Comparison of ENCODE assay signal across 8 cellular contexts in genomic region chr1:207825719-207826556, GRCh38.
DNase-seq lines count a peak whose midpoint lies in the region; ATAC-seq and TF ChIP-seq lines count a peak whose summit lies in the region.

No MANE protein-coding gene starts in this region.

- H3K36me3 ChIP-seq in DOHH2 (ENCODE audit: control insufficient read depth, low read length) = no peaks in the 10 kb centered on the region; the same call in 1 of the 2 replicates
- H3K36me3 ChIP-seq in skeletal muscle tissue (ENCODE audit: control insufficient read depth in 3 of 3, insufficient read depth in 3 of 3, low read length in 3 of 3) = peaks cover 3 to 10% (median 5%) of the 10 kb centered on the region in 3 donors

- no peaks in the 10 kb centered on the region for H3K9me3 Mint-ChIP-seq in activated T-cell treated with anti-CD3 and anti-CD28 coated beads, Interleukin-2, amount 50 U/mL, for 4 hours

- H3K27ac ChIP-seq in DOHH2 (ENCODE audit: low read depth, low read length) = peak overlapping the region; percentile 83
- H3K27ac ChIP-seq in skeletal muscle tissue (ENCODE audit: low read depth, low read length) = peak overlapping the region; percentile 100

- no peaks in the 10 kb centered on the region for H3K9me3 ChIP-seq in DOHH2 (ENCODE audit: control insufficient read depth, insufficient read depth, low read length)
- no peaks in the 10 kb centered on the region for H3K9me3 ChIP-seq in skeletal muscle tissue (ENCODE audit: control insufficient read depth in 3 of 3, low read length in 3 of 3)

- peak overlapping the region; percentile 92 for H3K4me2 ChIP-seq in DOHH2 (ENCODE audit: low read length)

- DNase-seq in NB4 (ENCODE audit: low read depth) (peak; percentile 94), glomerular visceral epithelial cell (ENCODE audit: extremely low spot score) (peak; percentile 87), D341Med (ENCODE audit: low spot score) (no peak), NCI-H1048 (lab: John Stamatoyannopoulos, UW) (no peak)
- peak; percentile 73 for DNase-seq in activated T-cell treated with anti-CD3 and anti-CD28 coated beads, Interleukin-2, amount 50 U/mL, for 4 hours

- no peaks in the 10 kb centered on the region for H3K9me2 ChIP-seq in DOHH2 (replicated peaks; ENCODE audit: control insufficient read depth, low read length)

- TF ChIP-seq CTCF in DOHH2 (IDR thresholded peaks at IDR 0.05; ENCODE audit: low read depth, low read length, poor library complexity, severe bottlenecking) (no peak), NB4 (IDR thresholded peaks at IDR 0.05; ENCODE audit: low read depth, low read length) (no peak)

- H3K27me3 Mint-ChIP-seq in activated T-cell treated with anti-CD3 and anti-CD28 coated beads, Interleukin-2, amount 50 U/mL, for 4 hours (ENCODE audit: low read depth) = peaks cover 2% of the 10 kb centered on the region

- H3K4me3 Mint-ChIP-seq in activated T-cell treated with anti-CD3 and anti-CD28 coated beads, Interleukin-2, amount 50 U/mL, for 4 hours = peak overlapping the region; percentile 91

- H3F3A ChIP-seq in DOHH2 (ENCODE audit: control insufficient read depth, insufficient read depth) = peaks cover 6% of the 10 kb centered on the region; the same call in 1 of the 2 replicates

- H3K9ac ChIP-seq in skeletal muscle tissue (ENCODE audit: low read depth in 1 of 3, low read length in 3 of 3) = peak overlapping the region; percentile 47 to 79 (median 62)

- no peaks in the 10 kb centered on the region for H3K27me3 ChIP-seq in DOHH2 (ENCODE audit: control insufficient read depth, low read length)
- no peaks in the 10 kb centered on the region for H3K27me3 ChIP-seq in skeletal muscle tissue (ENCODE audit: control insufficient read depth in 3 of 3, insufficient read depth in 3 of 3, low read length in 3 of 3)

- TF ChIP-seq POLR2A in NB4 (IDR thresholded peaks at IDR 0.05; ENCODE audit: extremely low read depth, insufficient read length) = no peak

- ATAC-seq in GM21825 (IDR thresholded peaks at IDR 0.05; ENCODE audit: unreplicated experiment) = peak; percentile 59
- peak; percentile 87 for ATAC-seq in activated T-cell treated with anti-CD3 and anti-CD28 coated beads, Interleukin-2, amount 50 U/mL, for 4 hours

- H3K4me1 ChIP-seq in DOHH2 (ENCODE audit: control insufficient read depth, low read length) (peaks cover 69% of the 10 kb centered on the region), skeletal muscle tissue (ENCODE audit: control insufficient read depth in 3 of 3, insufficient read depth in 3 of 3, low read length in 3 of 3) (peaks cover 68 to 70% (median 69%) of the 10 kb centered on the region in 3 donors)

- H3K79me2 ChIP-seq in DOHH2 (ENCODE audit: control insufficient read depth, low read length) = peaks cover 33% of the 10 kb centered on the region

- peak overlapping the region; percentile 70 for H3K4me3 ChIP-seq in DOHH2 (ENCODE audit: low read length)
- peak overlapping the region; percentile 60 for H3K4me3 ChIP-seq in NB4 (ENCODE audit: low read depth, low read length)
- peak overlapping the region; percentile 49 to 59 (median 49) for H3K4me3 ChIP-seq in skeletal muscle tissue (ENCODE audit: low read length in 3 of 3)

- peaks cover 6% of the 10 kb centered on the region for H3K36me3 Mint-ChIP-seq in activated T-cell treated with anti-CD3 and anti-CD28 coated beads, Interleukin-2, amount 50 U/mL, for 4 hours (ENCODE audit: insufficient read depth)

- H3K4me1 Mint-ChIP-seq in activated T-cell treated with anti-CD3 and anti-CD28 coated beads, Interleukin-2, amount 50 U/mL, for 4 hours (ENCODE audit: low read depth) = peaks cover 92% of the 10 kb centered on the region

- H4K20me1 ChIP-seq in DOHH2 (ENCODE audit: control insufficient read depth, insufficient read depth, low read depth, low read length) = no peaks in the 10 kb centered on the region

Comparison
In these comparisons a context has a peak if more than half of its experiments do, and no peak if none do; other contexts are left out.
1. DNase-seq: peak in NB4 (single experiment), activated T-cell treated with anti-CD3 and anti-CD28 coated beads, Interleukin-2, amount 50 U/mL, for 4 hours (single experiment) and glomerular visceral epithelial cell (single experiment); none in D341Med (single experiment) and NCI-H1048 (single experiment).
2. Peak in every context shown above with its lines, with median percentiles within 50 percentile points of each other: H3K4me3 ChIP-seq.